ENCODE assay signal across 26 cellular contexts in the genomic region with DNA sequence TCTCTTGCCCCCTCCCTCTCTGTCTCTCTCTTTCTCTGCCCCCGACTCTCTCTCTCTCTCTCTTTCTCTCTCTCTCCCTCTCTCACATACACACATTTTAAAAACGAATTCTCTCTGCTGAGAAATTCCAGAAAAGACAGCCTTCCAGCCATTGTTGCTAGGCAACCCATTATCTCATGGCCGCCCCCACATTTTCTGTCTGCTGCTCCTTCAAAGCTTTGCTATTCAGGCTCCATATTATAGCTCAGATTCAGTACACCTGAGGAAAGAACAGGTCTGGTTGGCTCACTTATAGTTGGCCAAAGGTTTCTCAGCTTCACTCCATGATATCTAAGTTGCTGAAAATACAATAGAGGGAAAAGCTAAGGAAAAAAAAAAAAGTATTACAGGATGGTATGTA.
DNase-seq lines count a peak whose midpoint lies in the region; ATAC-seq and TF ChIP-seq lines count a peak whose summit lies in the region.
"Had no signal": no experiment of that assay in that cellular context is flagged by ENCODE, and none has a peak within 500 bp of the region (broad histone marks: within the 10 kb centered on the region; RNA-seq: fewer than 3 reads in every experiment).

No MANE protein-coding gene starts in this region.

- DNase-seq in choroid plexus epithelial cell (ENCODE audit: low read depth) (peak; percentile 0), mesothelial cell of epicardium (ENCODE audit: low spot score in 2 of 2, unreplicated experiment in 2 of 2) (no peak), putamen (ENCODE audit: low spot score) (peak; percentile 33), foreskin keratinocyte (no peak)
- DNase-seq: CD8-positive, alpha-beta T cell; DMS153; DND-41; IMR-90; MM.1S; NCI-H1694 treated with DMSO at 0.1 percent for 48 hours; NCI-H2081; NCI-H2171 treated with DMSO at 0.1 percent for 48 hours; NCI-H446 treated with DMSO at 0.1 percent for 48 hours; NCI-H526; NCI-H82; NK-92 treated with Interleukin-12 subunit alpha and Interleukin-12 subunit beta, amount 100 ng/mL, for 24 hours; PC-9 had no signal

- no peak for TF ChIP-seq CTCF in HEK293 (tag by site-specific recombination; IDR thresholded peaks at IDR 0.05)
- no peak for TF ChIP-seq CTCF in choroid plexus epithelial cell (conservative IDR thresholded peaks at IDR 0.05; ENCODE audit: low read depth, low read length)
- TF ChIP-seq CTCF in mesothelial cell of epicardium (IDR thresholded peaks at IDR 0.05; ENCODE audit: unreplicated experiment): no peak
- no peak for TF ChIP-seq CTCF in foreskin keratinocyte (conservative IDR thresholded peaks at IDR 0.05)

- H3K4me1 ChIP-seq in HEK293 (ENCODE audit: control insufficient read depth, insufficient read depth, low read length): no peaks in the 10 kb centered on the region
- H3K4me1 ChIP-seq in foreskin keratinocyte: no peaks in the 10 kb centered on the region
- H3K4me1 ChIP-seq: SJCRH30 had no signal

- H3K4me1 Mint-ChIP-seq in mesothelial cell of epicardium: peaks cover 6% of the 10 kb centered on the region
- H3K4me1 Mint-ChIP-seq: B cell had no signal

- H3K27ac ChIP-seq in HEK293 (ENCODE audit: extremely low read depth, low read depth, low read length) (no peak overlapping the region), foreskin keratinocyte (no peak overlapping the region)
- H3K27ac ChIP-seq: C4-2B, KMS-11, PC-9, SJCRH30 had no signal

- H3K4me3 Mint-ChIP-seq in mesothelial cell of epicardium: no peak overlapping the region
- H3K4me3 Mint-ChIP-seq: B cell; CD8-positive, alpha-beta T cell had no signal

- H3K9me3 ChIP-seq in HEK293 (ENCODE audit: control insufficient read depth, insufficient read depth, low read depth, low read length): no peaks in the 10 kb centered on the region
- H3K9me3 ChIP-seq: SJCRH30 had no signal

- H3K4me3 ChIP-seq in HEK293 (ENCODE audit: low read depth, low read length) (no peak overlapping the region), choroid plexus epithelial cell (ENCODE audit: low read depth, low read length) (no peak overlapping the region)
- H3K4me3 ChIP-seq: PC-9, SJCRH30 had no signal

- POLR2A ChIA-PET in HEK293 (lab: Yijun Ruan, JAX): no interaction called here

- H3K27ac Mint-ChIP-seq in mesothelial cell of epicardium: peak overlapping the region; percentile 58
- H3K27ac Mint-ChIP-seq: B cell; CD8-positive, alpha-beta T cell had no signal

- peaks cover 52% of the 10 kb centered on the region for H3K9me3 Mint-ChIP-seq in mesothelial cell of epicardium
- H3K9me3 Mint-ChIP-seq: CD8-positive, alpha-beta T cell had no signal

- no peaks in the 10 kb centered on the region for H3K27me3 ChIP-seq in foreskin keratinocyte
- H3K27me3 ChIP-seq: SJCRH30 had no signal

- H3K36me3 ChIP-seq in HEK293 (ENCODE audit: control insufficient read depth in 2 of 2, insufficient read depth in 1 of 2, low read length in 2 of 2): no peaks in the 10 kb centered on the region
- H3K36me3 ChIP-seq: SJCRH30 had no signal

- CTCF ChIA-PET in HEK293 (lab: Yijun Ruan, JAX): no interaction called here

- no peaks in the 10 kb centered on the region for H3K27me3 Mint-ChIP-seq in mesothelial cell of epicardium (ENCODE audit: low read depth)
- H3K27me3 Mint-ChIP-seq: B cell had no signal

- H3K36me3 Mint-ChIP-seq in mesothelial cell of epicardium: no peaks in the 10 kb centered on the region
- H3K36me3 Mint-ChIP-seq: CD8-positive, alpha-beta T cell had no signal

- ATAC-seq in HG02970 (IDR thresholded peaks at IDR 0.05; ENCODE audit: low FRiP score, unreplicated experiment): no peak
- no peak for ATAC-seq in HG02938 (IDR thresholded peaks at IDR 0.05; ENCODE audit: unreplicated experiment)
- ATAC-seq in foreskin keratinocyte: no peak
- ATAC-seq: CD8-positive, alpha-beta T cell; Right ventricle myocardium inferior; SK-N-SH treated with all-trans-retinoic acid at 6 μM for 48 hours had no signal

TF ChIP-seq in HEK293, 187 proteins besides CTCF, POLR2A, EP300 and RAD21:
- TF ChIP-seq ZNF596 (tag by site-specific recombination; IDR thresholded peaks at IDR 0.05): 0 out of 2 replicates have a peak, but pooled peaks have one; percentile 18
- TF ChIP-seq ZNF768 (tag by site-specific recombination; IDR thresholded peaks at IDR 0.05): no peak
TF ChIP-seq in HEK293: peak in this region for 1.

Comparison
In these comparisons a context has a peak if more than half of its experiments do, and no peak if none do; other contexts are left out.
1. DNase-seq: peak in choroid plexus epithelial cell (single experiment) and putamen (single experiment); none in mesothelial cell of epicardium (0 of 2) and foreskin keratinocyte (0 of 2).